3 cellular contexts compared by ENCODE assay signal in the genomic region with DNA sequence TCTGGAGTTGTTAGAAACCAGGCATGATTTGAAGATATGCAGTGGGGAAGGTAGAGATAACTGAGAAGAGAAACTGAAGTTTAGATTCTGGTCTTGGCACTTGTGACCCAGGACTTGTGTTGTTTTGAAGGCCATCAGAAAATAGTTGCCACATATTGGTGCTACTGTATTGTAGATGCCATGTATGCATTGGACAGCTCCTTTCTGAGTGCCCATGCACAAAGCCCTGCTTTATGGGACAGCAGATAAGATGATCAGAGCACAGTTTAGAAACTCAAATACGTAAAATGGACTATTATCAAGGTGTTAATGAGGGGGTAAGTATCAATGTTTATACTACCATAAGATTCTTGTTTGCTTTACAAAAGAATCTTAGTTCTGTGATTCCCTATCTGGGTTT.
TF ChIP-seq lines count a peak whose summit lies in the region.

No MANE protein-coding gene starts in this region.

TF ChIP-seq in SK-N-SH, 30 proteins besides CTCF, POLR2A, EP300 and RAD21 (continued from another document):
- TF ChIP-seq, protein P1, sequence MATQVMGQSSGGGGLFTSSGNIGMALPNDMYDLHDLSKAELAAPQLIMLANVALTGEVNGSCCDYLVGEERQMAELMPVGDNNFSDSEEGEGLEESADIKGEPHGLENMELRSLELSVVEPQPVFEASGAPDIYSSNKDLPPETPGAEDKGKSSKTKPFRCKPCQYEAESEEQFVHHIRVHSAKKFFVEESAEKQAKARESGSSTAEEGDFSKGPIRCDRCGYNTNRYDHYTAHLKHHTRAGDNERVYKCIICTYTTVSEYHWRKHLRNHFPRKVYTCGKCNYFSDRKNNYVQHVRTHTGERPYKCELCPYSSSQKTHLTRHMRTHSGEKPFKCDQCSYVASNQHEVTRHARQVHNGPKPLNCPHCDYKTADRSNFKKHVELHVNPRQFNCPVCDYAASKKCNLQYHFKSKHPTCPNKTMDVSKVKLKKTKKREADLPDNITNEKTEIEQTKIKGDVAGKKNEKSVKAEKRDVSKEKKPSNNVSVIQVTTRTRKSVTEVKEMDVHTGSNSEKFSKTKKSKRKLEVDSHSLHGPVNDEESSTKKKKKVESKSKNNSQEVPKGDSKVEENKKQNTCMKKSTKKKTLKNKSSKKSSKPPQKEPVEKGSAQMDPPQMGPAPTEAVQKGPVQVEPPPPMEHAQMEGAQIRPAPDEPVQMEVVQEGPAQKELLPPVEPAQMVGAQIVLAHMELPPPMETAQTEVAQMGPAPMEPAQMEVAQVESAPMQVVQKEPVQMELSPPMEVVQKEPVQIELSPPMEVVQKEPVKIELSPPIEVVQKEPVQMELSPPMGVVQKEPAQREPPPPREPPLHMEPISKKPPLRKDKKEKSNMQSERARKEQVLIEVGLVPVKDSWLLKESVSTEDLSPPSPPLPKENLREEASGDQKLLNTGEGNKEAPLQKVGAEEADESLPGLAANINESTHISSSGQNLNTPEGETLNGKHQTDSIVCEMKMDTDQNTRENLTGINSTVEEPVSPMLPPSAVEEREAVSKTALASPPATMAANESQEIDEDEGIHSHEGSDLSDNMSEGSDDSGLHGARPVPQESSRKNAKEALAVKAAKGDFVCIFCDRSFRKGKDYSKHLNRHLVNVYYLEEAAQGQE (IDR thresholded peaks at IDR 0.05; ENCODE audit: low read depth, low read length) = peak; percentile 30; the same call in 1 of the 2 replicates

TF ChIP-seq in SK-N-SH treated with all-trans-retinoic acid at 6 μM for 48 hours, 23 proteins besides CTCF, POLR2A, EP300 and RAD21 (continued from another document):
- TF ChIP-seq, protein P2, sequence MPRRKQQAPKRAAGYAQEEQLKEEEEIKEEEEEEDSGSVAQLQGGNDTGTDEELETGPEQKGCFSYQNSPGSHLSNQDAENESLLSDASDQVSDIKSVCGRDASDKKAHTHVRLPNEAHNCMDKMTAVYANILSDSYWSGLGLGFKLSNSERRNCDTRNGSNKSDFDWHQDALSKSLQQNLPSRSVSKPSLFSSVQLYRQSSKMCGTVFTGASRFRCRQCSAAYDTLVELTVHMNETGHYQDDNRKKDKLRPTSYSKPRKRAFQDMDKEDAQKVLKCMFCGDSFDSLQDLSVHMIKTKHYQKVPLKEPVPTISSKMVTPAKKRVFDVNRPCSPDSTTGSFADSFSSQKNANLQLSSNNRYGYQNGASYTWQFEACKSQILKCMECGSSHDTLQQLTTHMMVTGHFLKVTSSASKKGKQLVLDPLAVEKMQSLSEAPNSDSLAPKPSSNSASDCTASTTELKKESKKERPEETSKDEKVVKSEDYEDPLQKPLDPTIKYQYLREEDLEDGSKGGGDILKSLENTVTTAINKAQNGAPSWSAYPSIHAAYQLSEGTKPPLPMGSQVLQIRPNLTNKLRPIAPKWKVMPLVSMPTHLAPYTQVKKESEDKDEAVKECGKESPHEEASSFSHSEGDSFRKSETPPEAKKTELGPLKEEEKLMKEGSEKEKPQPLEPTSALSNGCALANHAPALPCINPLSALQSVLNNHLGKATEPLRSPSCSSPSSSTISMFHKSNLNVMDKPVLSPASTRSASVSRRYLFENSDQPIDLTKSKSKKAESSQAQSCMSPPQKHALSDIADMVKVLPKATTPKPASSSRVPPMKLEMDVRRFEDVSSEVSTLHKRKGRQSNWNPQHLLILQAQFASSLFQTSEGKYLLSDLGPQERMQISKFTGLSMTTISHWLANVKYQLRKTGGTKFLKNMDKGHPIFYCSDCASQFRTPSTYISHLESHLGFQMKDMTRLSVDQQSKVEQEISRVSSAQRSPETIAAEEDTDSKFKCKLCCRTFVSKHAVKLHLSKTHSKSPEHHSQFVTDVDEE (CRISPR knock-in tag; IDR thresholded peaks at IDR 0.05) = no peak
- TF ChIP-seq ZNF70 (CRISPR knock-in tag; IDR thresholded peaks at IDR 0.05) = no peak
- no peak for TF ChIP-seq GLIS3 (CRISPR knock-in tag; IDR thresholded peaks at IDR 0.05)
- no peak for TF ChIP-seq ZFP30 (CRISPR knock-in tag; IDR thresholded peaks at IDR 0.05)
- no peak for TF ChIP-seq ISL1 (CRISPR knock-in tag; IDR thresholded peaks at IDR 0.05)
- no peak for TF ChIP-seq ZNF565 (CRISPR knock-in tag; conservative IDR thresholded peaks at IDR 0.05; ENCODE audit: low read depth)

TF ChIP-seq in HepG2, 621 proteins besides CTCF, POLR2A, EP300 and RAD21:
- TF ChIP-seq, protein P3, sequence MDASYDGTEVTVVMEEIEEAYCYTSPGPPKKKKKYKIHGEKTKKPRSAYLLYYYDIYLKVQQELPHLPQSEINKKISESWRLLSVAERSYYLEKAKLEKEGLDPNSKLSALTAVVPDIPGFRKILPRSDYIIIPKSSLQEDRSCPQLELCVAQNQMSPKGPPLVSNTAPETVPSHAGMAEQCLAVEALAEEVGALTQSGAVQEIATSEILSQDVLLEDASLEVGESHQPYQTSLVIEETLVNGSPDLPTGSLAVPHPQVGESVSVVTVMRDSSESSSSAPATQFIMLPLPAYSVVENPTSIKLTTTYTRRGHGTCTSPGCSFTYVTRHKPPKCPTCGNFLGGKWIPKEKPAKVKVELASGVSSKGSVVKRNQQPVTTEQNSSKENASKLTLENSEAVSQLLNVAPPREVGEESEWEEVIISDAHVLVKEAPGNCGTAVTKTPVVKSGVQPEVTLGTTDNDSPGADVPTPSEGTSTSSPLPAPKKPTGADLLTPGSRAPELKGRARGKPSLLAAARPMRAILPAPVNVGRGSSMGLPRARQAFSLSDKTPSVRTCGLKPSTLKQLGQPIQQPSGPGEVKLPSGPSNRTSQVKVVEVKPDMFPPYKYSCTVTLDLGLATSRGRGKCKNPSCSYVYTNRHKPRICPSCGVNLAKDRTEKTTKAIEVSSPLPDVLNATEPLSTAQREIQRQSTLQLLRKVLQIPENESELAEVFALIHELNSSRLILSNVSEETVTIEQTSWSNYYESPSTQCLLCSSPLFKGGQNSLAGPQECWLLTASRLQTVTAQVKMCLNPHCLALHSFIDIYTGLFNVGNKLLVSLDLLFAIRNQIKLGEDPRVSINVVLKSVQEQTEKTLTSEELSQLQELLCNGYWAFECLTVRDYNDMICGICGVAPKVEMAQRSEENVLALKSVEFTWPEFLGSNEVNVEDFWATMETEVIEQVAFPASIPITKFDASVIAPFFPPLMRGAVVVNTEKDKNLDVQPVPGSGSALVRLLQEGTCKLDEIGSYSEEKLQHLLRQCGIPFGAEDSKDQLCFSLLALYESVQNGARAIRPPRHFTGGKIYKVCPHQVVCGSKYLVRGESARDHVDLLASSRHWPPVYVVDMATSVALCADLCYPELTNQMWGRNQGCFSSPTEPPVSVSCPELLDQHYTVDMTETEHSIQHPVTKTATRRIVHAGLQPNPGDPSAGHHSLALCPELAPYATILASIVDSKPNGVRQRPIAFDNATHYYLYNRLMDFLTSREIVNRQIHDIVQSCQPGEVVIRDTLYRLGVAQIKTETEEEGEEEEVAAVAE (CRISPR knock-in tag; IDR thresholded peaks at IDR 0.05; ENCODE audit: borderline replicate concordance) = no peak
- TF ChIP-seq FOXA1 (IDR thresholded peaks at IDR 0.05) (no peak), FOXA1 (CRISPR knock-in tag; IDR thresholded peaks at IDR 0.05) (0 out of 2 replicates have a peak, but pooled peaks have one; percentile 18), MIER2 (CRISPR knock-in tag; IDR thresholded peaks at IDR 0.05) (peak; percentile 88)
- TF ChIP-seq, protein P4, sequence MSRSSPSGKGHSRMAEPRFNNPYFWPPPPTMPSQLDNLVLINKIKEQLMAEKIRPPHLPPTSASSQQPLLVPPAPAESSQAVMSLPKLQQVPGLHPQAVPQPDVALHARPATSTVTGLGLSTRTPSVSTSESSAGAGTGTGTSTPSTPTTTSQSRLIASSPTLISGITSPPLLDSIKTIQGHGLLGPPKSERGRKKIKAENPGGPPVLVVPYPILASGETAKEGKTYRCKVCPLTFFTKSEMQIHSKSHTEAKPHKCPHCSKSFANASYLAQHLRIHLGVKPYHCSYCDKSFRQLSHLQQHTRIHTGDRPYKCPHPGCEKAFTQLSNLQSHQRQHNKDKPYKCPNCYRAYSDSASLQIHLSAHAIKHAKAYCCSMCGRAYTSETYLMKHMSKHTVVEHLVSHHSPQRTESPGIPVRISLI (CRISPR knock-in tag; IDR thresholded peaks at IDR 0.05; ENCODE audit: borderline replicate concordance) = no peak
- TF ChIP-seq, protein P1 (IDR thresholded peaks at IDR 0.05; ENCODE audit: borderline replicate concordance in 1 of 2, low read depth in 1 of 2, low read length in 2 of 2) = peak; percentile 8 to 88
